ENCODE assay signal across 1 cellular context in genomic region chr12:57148469-57149308, GRCh38.
TF ChIP-seq lines count a peak whose summit lies in the region.

No MANE protein-coding gene starts in this region.

TF ChIP-seq in HepG2, 621 proteins besides CTCF, POLR2A, EP300 and RAD21 (continued from another document and continues in another):
- TF ChIP-seq CREBL2 (CRISPR knock-in tag; IDR thresholded peaks at IDR 0.05; ENCODE audit: borderline replicate concordance) = no peak
- TF ChIP-seq ZBED4 (CRISPR knock-in tag; IDR thresholded peaks at IDR 0.05; ENCODE audit: borderline replicate concordance) = no peak
- TF ChIP-seq ZSCAN12 (CRISPR knock-in tag; IDR thresholded peaks at IDR 0.05) = no peak
- TF ChIP-seq ZGPAT (CRISPR knock-in tag; IDR thresholded peaks at IDR 0.05) = no peak
- peak; percentile 74; the same call in 1 of the 2 replicates for TF ChIP-seq RCOR2 (CRISPR knock-in tag; IDR thresholded peaks at IDR 0.05)
- no peak for TF ChIP-seq CSRNP1 (CRISPR knock-in tag; IDR thresholded peaks at IDR 0.05)
- TF ChIP-seq ZNF737 (CRISPR knock-in tag; IDR thresholded peaks at IDR 0.05; ENCODE audit: borderline replicate concordance) = no peak
- TF ChIP-seq ZFP36L2 (CRISPR knock-in tag; IDR thresholded peaks at IDR 0.05) = no peak
- no peak for TF ChIP-seq XRCC5 (optimal IDR thresholded peaks at IDR 0.05; ENCODE audit: low read length)
- TF ChIP-seq ZNF850 (CRISPR knock-in tag; conservative IDR thresholded peaks at IDR 0.05) = no peak
- TF ChIP-seq ZNF740 (CRISPR knock-in tag; IDR thresholded peaks at IDR 0.05) = no peak
- TF ChIP-seq TGIF2 (CRISPR knock-in tag; IDR thresholded peaks at IDR 0.05) = peak; percentile 66; the same call in 1 of the 2 replicates
- TF ChIP-seq ZNF816 (CRISPR knock-in tag; IDR thresholded peaks at IDR 0.05; ENCODE audit: borderline replicate concordance) = no peak
- no peak for TF ChIP-seq PLSCR1 (CRISPR knock-in tag; IDR thresholded peaks at IDR 0.05; ENCODE audit: borderline replicate concordance)
- TF ChIP-seq ZNF354B (CRISPR knock-in tag; IDR thresholded peaks at IDR 0.05) = no peak
- no peak for TF ChIP-seq ZNF543 (CRISPR knock-in tag; IDR thresholded peaks at IDR 0.05)
- no peak for TF ChIP-seq HINFP (CRISPR knock-in tag; IDR thresholded peaks at IDR 0.05; ENCODE audit: low read depth)
- TF ChIP-seq POLR2AphosphoS5 (IDR thresholded peaks at IDR 0.05; ENCODE audit: low read depth, low read length) = no peak
- TF ChIP-seq ZNF563 (CRISPR knock-in tag; IDR thresholded peaks at IDR 0.05) = no peak
- TF ChIP-seq ZNF337 (CRISPR knock-in tag; IDR thresholded peaks at IDR 0.05; ENCODE audit: borderline replicate concordance, low read depth) = no peak
- TF ChIP-seq GTF3A (CRISPR knock-in tag; conservative IDR thresholded peaks at IDR 0.05) = no peak
- TF ChIP-seq DRAP1 (CRISPR knock-in tag; IDR thresholded peaks at IDR 0.05) = no peak
- TF ChIP-seq RARA (CRISPR knock-in tag; IDR thresholded peaks at IDR 0.05) = peak; percentile 75
- TF ChIP-seq ZFP1 (CRISPR knock-in tag; IDR thresholded peaks at IDR 0.05) = no peak
- TF ChIP-seq ZNF704 (CRISPR knock-in tag; IDR thresholded peaks at IDR 0.05; ENCODE audit: borderline replicate concordance) = no peak
- TF ChIP-seq NR2C2 (CRISPR knock-in tag; IDR thresholded peaks at IDR 0.05; ENCODE audit: borderline replicate concordance) = 0 out of 2 replicates have a peak, but pooled peaks have one; percentile 38
- no peak for TF ChIP-seq STAT5B (CRISPR knock-in tag; IDR thresholded peaks at IDR 0.05)
- no peak for TF ChIP-seq RNF219 (CRISPR knock-in tag; IDR thresholded peaks at IDR 0.05)
- TF ChIP-seq ZBTB26 (CRISPR knock-in tag; IDR thresholded peaks at IDR 0.05; ENCODE audit: borderline replicate concordance) = peak; percentile 74; the same call in 1 of the 2 replicates
- TF ChIP-seq ZNF383 (CRISPR knock-in tag; IDR thresholded peaks at IDR 0.05; ENCODE audit: borderline replicate concordance) = no peak
- TF ChIP-seq ZFP91 (CRISPR knock-in tag; IDR thresholded peaks at IDR 0.05; ENCODE audit: borderline replicate concordance) = no peak
- TF ChIP-seq ZBTB4 (CRISPR knock-in tag; IDR thresholded peaks at IDR 0.05; ENCODE audit: borderline replicate concordance) = no peak
